ENCODE assay signal across 8 cellular contexts in genomic region chr5:42756630-42757601, GRCh38. TPM values are rescaled to one million over a fixed set of nuclear protein-coding genes. Genes with fewer than 3 reads are reported as not detected.
A peak's percentile ranks its signal among the peaks of the same experiment; 100 is the strongest.
DNase-seq lines count a peak whose midpoint lies in the region; ATAC-seq, FAIRE-seq and TF ChIP-seq lines count a peak whose summit lies in the region.

Gene CCDC152, plus strand, starts transcription at chr5:42756818. Its CDS starts 2,304 bp downstream, at chr5:42759122.

- ATAC-seq in HG02870 (IDR thresholded peaks at IDR 0.05; ENCODE audit: unreplicated experiment): peak; percentile 96

- H3K9me2 ChIP-seq in SK-N-SH: no peaks in the 10 kb centered on the region

- no peaks in the 10 kb centered on the region for H3K9me3 ChIP-seq in SK-N-SH

- TF ChIP-seq CTCF in SK-N-SH (IDR thresholded peaks at IDR 0.05): no peak

- CTCF ChIA-PET in SK-N-SH (lab: Yijun Ruan, JAX): interaction anchor here (1.8 to 2.2 kb wide), 2 partner anchors 10 kb away, joined by 6 read pairs; no protein-coding TSS in a partner anchor

- no peak for TF ChIP-seq RAD21 in SK-N-SH (IDR thresholded peaks at IDR 0.05; ENCODE audit: low read length)

- H4K20me1 ChIP-seq in SK-N-SH (ENCODE audit: insufficient read depth): no peaks in the 10 kb centered on the region

- no peaks in the 10 kb centered on the region for H3F3A ChIP-seq in SK-N-SH (replicated peaks; ENCODE audit: insufficient read depth)

- no peak within 1 kb of the TSS for H3K27ac ChIP-seq in SK-N-SH (ENCODE audit: low read depth in 2 of 2, low read length in 1 of 2)

- peak within 1 kb of the TSS; percentile 53 to 66 for H3K4me3 ChIP-seq in SK-N-SH (ENCODE audit: low read depth in 2 of 2, low read length in 1 of 2)

- H3K9ac ChIP-seq in SK-N-SH: peak within 1 kb of the TSS; percentile 63

- DNase-seq in GM12892 (ENCODE audit: insufficient read length): peak; percentile 27
- peak; percentile 74 for DNase-seq in SK-N-SH
- DNase-seq in amniotic epithelial cell (ENCODE audit: low read depth): peak; percentile 44
- DNase-seq in iris pigment epithelial cell (ENCODE audit: low read depth): peak; percentile 36
- peak in 2 of 3 donors; percentile 24 to 42 for DNase-seq in stimulated activated CD4-positive, alpha-beta T cell treated with anti-CD3 and anti-CD28 coated beads, TNF-alpha, amount 100 ng/mL, for 1 hour (ENCODE audit: low read depth in 3 of 3, low spot score in 1 of 3)
- no peak for DNase-seq in hippocampal formation (lab: John Stamatoyannopoulos, UW)
- DNase-seq in NAMALWA (ENCODE audit: low spot score): no peak

- POLR2A ChIA-PET in SK-N-SH (lab: Yijun Ruan, JAX): interaction anchor here (1.0 kb wide), 1 partner anchor 9 kb away, joined by 3 read pairs; no protein-coding TSS in a partner anchor

- H3K4me2 ChIP-seq in SK-N-SH: peak within 1 kb of the TSS; percentile 75

- TF ChIP-seq POLR2A in GM12892 (IDR thresholded peaks at IDR 0.05; ENCODE audit: low read depth, low read length): no peak; the same call in 1 of the 2 replicates

- peak; percentile 76 for FAIRE-seq in GM12892 (lab: Jason Lieb, UNC)

- peaks cover 0 to 4% of the 10 kb centered on the region in 2 experiments; a peak in 1 of 4 replicates for H3K4me1 ChIP-seq in SK-N-SH (ENCODE audit: control insufficient read depth in 1 of 2, insufficient read depth in 2 of 2, low read depth in 1 of 2, low read length in 1 of 2)

- no peaks in the 10 kb centered on the region for H3K27me3 ChIP-seq in SK-N-SH (ENCODE audit: insufficient read depth)

- TF ChIP-seq EP300 in SK-N-SH (IDR thresholded peaks at IDR 0.05; ENCODE audit: borderline replicate concordance in 1 of 2, low read depth in 1 of 2, low read length in 1 of 2): no peak

- WGBS in SK-N-SH (ENCODE audit: low lambda C conversion rate): 10% methylated on average over 35 of the region's 35 CpGs

- H3K79me2 ChIP-seq in SK-N-SH (ENCODE audit: insufficient read depth): no peaks in the 10 kb centered on the region

- no peaks in the 10 kb centered on the region for H3K36me3 ChIP-seq in SK-N-SH (replicated peaks in 1 of 2; ENCODE audit: control insufficient read depth in 1 of 2, insufficient read depth in 2 of 2, low read length in 1 of 2)

- H2AFZ ChIP-seq in SK-N-SH (ENCODE audit: low read depth): peak within 1 kb of the TSS; percentile 92

TF ChIP-seq in SK-N-SH, 30 proteins besides CTCF, POLR2A, EP300 and RAD21:
- peak; percentile 84 for TF ChIP-seq GABPA (IDR thresholded peaks at IDR 0.05; ENCODE audit: low read depth)
- peak; percentile 53 for TF ChIP-seq POLR2AphosphoS5 (IDR thresholded peaks at IDR 0.05; ENCODE audit: low read depth, low read length)
- TF ChIP-seq FOXM1 (IDR thresholded peaks at IDR 0.05; ENCODE audit: low read depth): no peak
- TF ChIP-seq USF2 (IDR thresholded peaks at IDR 0.05; ENCODE audit: borderline replicate concordance, low read depth, low read length): no peak
- no peak for TF ChIP-seq SMC3 (IDR thresholded peaks at IDR 0.05; ENCODE audit: low read depth, low read length)
- TF ChIP-seq TEAD4 (IDR thresholded peaks at IDR 0.05; ENCODE audit: borderline replicate concordance, insufficient read depth): no peak
- no peak for TF ChIP-seq MXI1 (IDR thresholded peaks at IDR 0.05; ENCODE audit: low read depth, low read length)
- no peak for TF ChIP-seq RFX5 (IDR thresholded peaks at IDR 0.05; ENCODE audit: low read length)
- no peak for TF ChIP-seq NRF1 (IDR thresholded peaks at IDR 0.05; ENCODE audit: low read depth, low read length)
- no peak for TF ChIP-seq YY1 (IDR thresholded peaks at IDR 0.05; ENCODE audit: low read depth)
- TF ChIP-seq MEF2A (IDR thresholded peaks at IDR 0.05; ENCODE audit: borderline replicate concordance, low read depth): no peak
- TF ChIP-seq TAF1 (IDR thresholded peaks at IDR 0.05; ENCODE audit: borderline replicate concordance, low read depth, low read length): peak; percentile 64; the same call in 1 of the 2 replicates
- TF ChIP-seq ZBTB33 (IDR thresholded peaks at IDR 0.05; ENCODE audit: borderline replicate concordance, low read depth): no peak
- no peak for TF ChIP-seq RCOR1 (IDR thresholded peaks at IDR 0.05; ENCODE audit: low read length)
- no peak for TF ChIP-seq RXRA (IDR thresholded peaks at IDR 0.05; ENCODE audit: borderline replicate concordance, low read depth)
- TF ChIP-seq PBX3 (IDR thresholded peaks at IDR 0.05): peak; percentile 52
- TF ChIP-seq MAX (IDR thresholded peaks at IDR 0.05; ENCODE audit: low read depth): peak; percentile 17; the same call in 1 of the 2 replicates
- TF ChIP-seq FOXJ3 (CRISPR knock-in tag; IDR thresholded peaks at IDR 0.05): no peak
- no peak for TF ChIP-seq IRF3 (IDR thresholded peaks at IDR 0.05; ENCODE audit: low read depth, low read length)
- TF ChIP-seq EZH2phosphoT487 (IDR thresholded peaks at IDR 0.05; ENCODE audit: borderline replicate concordance, low read depth): no peak
- TF ChIP-seq SIN3A (IDR thresholded peaks at IDR 0.05; ENCODE audit: borderline replicate concordance, low read depth, low read length): no peak
- TF ChIP-seq USF1 (IDR thresholded peaks at IDR 0.05; ENCODE audit: borderline replicate concordance, low read depth): no peak

RNA-seq across cellular contexts. Expression of gene CCDC152, which starts in this region (rescaled TPM):
- polyA plus RNA-seq in GM12892 (2012; ENCODE audit: missing spikeins): 13.3 TPM
- 2.1 and 2.6 TPM in 2 replicates for polyA plus RNA-seq in SK-N-SH (2012; rRNA removed)
- polyA plus RNA-seq in SK-N-SH (2012; cell fraction: cytosol; rRNA removed): 3.0 and 4.0 TPM in 2 replicates
- 0.87 and 1.7 TPM in 2 replicates for polyA plus RNA-seq in SK-N-SH (2012; cell fraction: nucleus; rRNA removed)

Comparison
In these comparisons a context has a peak if more than half of its experiments do, and no peak if none do; other contexts are left out.
1. DNase-seq: peak in GM12892 (single experiment), SK-N-SH (single experiment), amniotic epithelial cell (single experiment), iris pigment epithelial cell (single experiment) and stimulated activated CD4-positive, alpha-beta T cell treated with anti-CD3 and anti-CD28 coated beads, TNF-alpha, amount 100 ng/mL, for 1 hour (2 of 3); none in hippocampal formation (0 of 2) and NAMALWA (single experiment).